In genomic region chr6:116015983-116016382, GRCh38 we compare ENCODE assay signal across 27 cellular contexts. TPM values are rescaled to one million over a fixed set of nuclear protein-coding genes. Genes with fewer than 3 reads are reported as not detected.
DNase-seq lines count a peak whose midpoint lies in the region; ATAC-seq, FAIRE-seq and TF ChIP-seq lines count a peak whose summit lies in the region.
"Had no signal": no experiment of that assay in that cellular context is flagged by ENCODE, and none has a peak within 500 bp of the region (broad histone marks: within the 10 kb centered on the region; RNA-seq: fewer than 3 reads in every experiment).

No MANE protein-coding gene starts in this region.

- intact Hi-C loops in lower lobe of right lung (cut with DNase I): no loop called here
- intact Hi-C loops in transverse colon (cut with DNase I; ENCODE audit: low total_unique reads): no loop called here
- intact Hi-C loops in kidney (cut with DNase I): loop anchor here (10.0 kb wide), 1 partner anchor 79 kb away; no protein-coding TSS in a partner anchor

- H3K9ac ChIP-seq in OCI-LY1 (ENCODE audit: low read length) (no peak overlapping the region), kidney (ENCODE audit: low read length in 2 of 2) (no peak overlapping the region)
- H3K9ac ChIP-seq: BLaER1 had no signal

- no peak overlapping the region for H2AFZ ChIP-seq in OCI-LY1 (ENCODE audit: low read length)

- H3K9me2 ChIP-seq in OCI-LY1 (ENCODE audit: low read depth, low read length): no peaks in the 10 kb centered on the region

- no peaks in the 10 kb centered on the region for H4K20me1 ChIP-seq in OCI-LY1 (ENCODE audit: insufficient read depth, low read length)
- H4K20me1 ChIP-seq: BLaER1 had no signal

- no peak overlapping the region for H3K4me2 ChIP-seq in OCI-LY1 (ENCODE audit: low read length)
- H3K4me2 ChIP-seq: BLaER1 had no signal

- peaks cover 32% of the 10 kb centered on the region for H3K4me1 ChIP-seq in OCI-LY1 (ENCODE audit: insufficient read depth, low read length, severe bottlenecking)
- H3K4me1 ChIP-seq in lower lobe of right lung: peaks cover 45% of the 10 kb centered on the region
- H3K4me1 ChIP-seq in transverse colon: peaks cover 0 to 83% (median 52%) of the 10 kb centered on the region in 4 donors
- no peaks in the 10 kb centered on the region for H3K4me1 ChIP-seq in effector memory CD4-positive, alpha-beta T cell (ENCODE audit: control insufficient read depth, insufficient read depth, low read length, poor library complexity, severe bottlenecking)
- peaks cover 22 to 45% of the 10 kb centered on the region in 2 donors for H3K4me1 ChIP-seq in kidney (ENCODE audit: control insufficient read depth in 1 of 2, insufficient read depth in 1 of 2, low read depth in 1 of 2, low read length in 2 of 2)
- peaks cover 0 to 12% (median 6%) of the 10 kb centered on the region in 4 donors for H3K4me1 ChIP-seq in tibial nerve
- H3K4me1 ChIP-seq: testis had no signal

- H3F3A ChIP-seq in OCI-LY1 (ENCODE audit: insufficient read depth, low read length): no peaks in the 10 kb centered on the region

- TF ChIP-seq CTCF in OCI-LY1 (IDR thresholded peaks at IDR 0.05; ENCODE audit: low read length): no peak
- TF ChIP-seq CTCF in lower lobe of right lung (IDR thresholded peaks at IDR 0.05): no peak
- TF ChIP-seq CTCF in transverse colon (IDR thresholded peaks at IDR 0.05): no peak
- TF ChIP-seq CTCF in kidney (IDR thresholded peaks at IDR 0.05; ENCODE audit: borderline replicate concordance, extremely low read depth, insufficient read depth): no peak
- TF ChIP-seq CTCF in tibial nerve (IDR thresholded peaks at IDR 0.05): no peak

- H3K36me3 ChIP-seq in OCI-LY1 (ENCODE audit: insufficient read depth, low read length) (no peaks in the 10 kb centered on the region), lower lobe of right lung (no peaks in the 10 kb centered on the region), transverse colon (no peaks in the 10 kb centered on the region), kidney (ENCODE audit: control insufficient read depth in 1 of 2, insufficient read depth in 2 of 2, low read length in 2 of 2) (no peaks in the 10 kb centered on the region), tibial nerve (no peaks in the 10 kb centered on the region)
- H3K36me3 ChIP-seq in effector memory CD4-positive, alpha-beta T cell (ENCODE audit: control insufficient read depth, insufficient read depth, low read length): no peaks in the 10 kb centered on the region
- H3K36me3 ChIP-seq: BLaER1, vagina had no signal

- no peaks in the 10 kb centered on the region for H3K79me2 ChIP-seq in OCI-LY1 (ENCODE audit: insufficient read depth, low read length)

- DNase-seq in lower lobe of right lung (no peak), transverse colon (peak; percentile 46), kidney (no peak), tibial nerve (ENCODE audit: low spot score in 2 of 2) (no peak)
- DNase-seq in effector memory CD4-positive, alpha-beta T cell: no peak
- DNase-seq: activated CD4-positive, alpha-beta T cell treated with anti-CD3 and anti-CD28 coated beads, Interleukin-2, amount 10 ng/mL, durations not matched to agents 24 days and 14 days; activated effector memory CD4-positive, alpha-beta T cell treated with anti-CD3 and anti-CD28 coated beads, Interleukin-2, amount 50 U/mL, for 16 hours; activated T-cell treated with anti-CD3 and anti-CD28 coated beads, Interleukin-2, amount 50 U/mL, for 1 hour; DND-41; GF-D8; GOT3; head of caudate nucleus; NCI-H1048; NCI-H1694 treated with DMSO at 0.1 percent for 48 hours; NCI-H446; nephron progenitor cell; RPMI8226; stimulated activated CD4-positive, alpha-beta T cell treated with anti-CD3 and anti-CD28 coated beads, Interleukin-15, amount 100 ng/mL, for 24 hours; stimulated activated CD4-positive, alpha-beta T cell treated with anti-CD3 and anti-CD28 coated beads, Interleukin-4, amount 100 ng/mL, for 4 hours; T-cell; testis had no signal

- no peaks in the 10 kb centered on the region for H3K27me3 ChIP-seq in OCI-LY1 (ENCODE audit: insufficient read depth, low read length)
- no peaks in the 10 kb centered on the region for H3K27me3 ChIP-seq in lower lobe of right lung (ENCODE audit: low read depth)
- H3K27me3 ChIP-seq in transverse colon: no peaks in the 10 kb centered on the region
- no peaks in the 10 kb centered on the region for H3K27me3 ChIP-seq in effector memory CD4-positive, alpha-beta T cell (replicated peaks; ENCODE audit: control insufficient read depth, insufficient read depth, low read length, poor library complexity, severe bottlenecking)
- no peaks in the 10 kb centered on the region for H3K27me3 ChIP-seq in tibial nerve
- H3K27me3 ChIP-seq: BLaER1, testis, vagina had no signal

- TF ChIP-seq POLR2A in transverse colon (IDR thresholded peaks at IDR 0.05) (no peak), tibial nerve (IDR thresholded peaks at IDR 0.05) (no peak)

- no peak for ATAC-seq in lower lobe of right lung
- ATAC-seq: K562; stimulated activated effector memory CD8-positive, alpha-beta T cell treated with anti-CD3 and anti-CD28 coated beads, Interleukin-12 subunit alpha, Interleukin-12 subunit beta, amount 100 ng/mL, for 72 hours; T-cell had no signal

- in situ Hi-C loops in transverse colon (cut with MboI; ENCODE audit: low pct_ligation_motif_present in 1 of 4, low pct_unique_long_range_greater_than_20kb in 1 of 4, low sequenced_read_pairs in 3 of 4): loop anchor here in 1 of 4 donors (10.0 kb wide), 1 partner anchor 79 kb away; no protein-coding TSS in a partner anchor

- no peak overlapping the region for H3K4me3 ChIP-seq in OCI-LY1 (ENCODE audit: low read depth, low read length, poor library complexity, severe bottlenecking)
- no peak overlapping the region for H3K4me3 ChIP-seq in lower lobe of right lung
- no peak overlapping the region for H3K4me3 ChIP-seq in transverse colon
- no peak overlapping the region for H3K4me3 ChIP-seq in effector memory CD4-positive, alpha-beta T cell (ENCODE audit: insufficient read depth, low read depth, low read length, poor library complexity, severe bottlenecking)
- H3K4me3 ChIP-seq in kidney (ENCODE audit: low read length in 2 of 2): no peak overlapping the region
- H3K4me3 ChIP-seq in tibial nerve: no peak overlapping the region
- H3K4me3 ChIP-seq: BLaER1, K562, testis, vagina had no signal

- TF ChIP-seq EP300 in transverse colon (IDR thresholded peaks at IDR 0.05; ENCODE audit: low read depth) (no peak), tibial nerve (IDR thresholded peaks at IDR 0.05) (no peak)

- H3K9me3 ChIP-seq in OCI-LY1 (ENCODE audit: low read length) (no peaks in the 10 kb centered on the region), lower lobe of right lung (no peaks in the 10 kb centered on the region), transverse colon (no peaks in the 10 kb centered on the region), kidney (ENCODE audit: control insufficient read depth in 1 of 2, low read length in 2 of 2) (no peaks in the 10 kb centered on the region), tibial nerve (no peaks in the 10 kb centered on the region)
- no peaks in the 10 kb centered on the region for H3K9me3 ChIP-seq in effector memory CD4-positive, alpha-beta T cell (ENCODE audit: control insufficient read depth, low read length)
- H3K9me3 ChIP-seq: BLaER1, testis, vagina had no signal

- no peak for FAIRE-seq in kidney (lab: Jason Lieb, UNC)
- FAIRE-seq: K562 had no signal

- peak overlapping the region; percentile 41 for H3K27ac ChIP-seq in OCI-LY1 (ENCODE audit: low read depth, low read length, poor library complexity, severe bottlenecking)
- peak overlapping the region; percentile 90 for H3K27ac ChIP-seq in cingulate gyrus (ENCODE audit: low read depth, low read length)
- H3K27ac ChIP-seq in lower lobe of right lung: peak overlapping the region; percentile 3
- peak overlapping the region; percentile 25 to 83 (median 62) for H3K27ac ChIP-seq in transverse colon
- no peak overlapping the region for H3K27ac ChIP-seq in effector memory CD4-positive, alpha-beta T cell (ENCODE audit: insufficient read depth, low read length, poor library complexity, severe bottlenecking)
- peak overlapping the region in 1 of 2 donors; percentile 4 for H3K27ac ChIP-seq in kidney (ENCODE audit: low read depth in 2 of 2, low read length in 2 of 2)
- no peak overlapping the region for H3K27ac ChIP-seq in tibial nerve
- H3K27ac ChIP-seq: BLaER1, testis, vagina had no signal

RNA-seq across cellular contexts. Expression of gene FRK, which starts 44.7 kb away (rescaled TPM):
- total RNA-seq in lower lobe of right lung (7.4 TPM), transverse colon (10 to 100 TPM; 13.3 to 25.4 (median 18.9) TPM), kidney (25.0 TPM), tibial nerve (1 to 10 TPM in 2 of 4 donors, under 1 TPM in 2; 0.78 to 1.3 (median 0.97) TPM)
- 5.9 TPM for polyA plus RNA-seq in kidney (ENCODE audit: insufficient read depth, low read depth, low replicate concordance)
- total RNA-seq: activated CD4-positive, alpha-beta T cell treated with anti-CD3 and anti-CD28 coated beads, Interleukin-2, amount 10 ng/mL, durations not matched to agents 24 days and 14 days had no signal

Comparison
In these comparisons a context has a peak if more than half of its experiments do, and no peak if none do; other contexts are left out.
1. H3K27ac ChIP-seq: peak in OCI-LY1 (single experiment), cingulate gyrus (single experiment), lower lobe of right lung (single experiment) and transverse colon (4 of 4); none in effector memory CD4-positive, alpha-beta T cell (single experiment) and tibial nerve (0 of 4).